Comparison of ENCODE assay signal across 1 cellular context in genomic region chr1:168135116-168135981, GRCh38.
TF ChIP-seq lines count a peak whose summit lies in the region.

No MANE protein-coding gene starts in this region.

TF ChIP-seq in K562, 482 proteins besides CTCF, POLR2A, EP300 and RAD21 (continued from another document):
- TF ChIP-seq, protein P1, sequence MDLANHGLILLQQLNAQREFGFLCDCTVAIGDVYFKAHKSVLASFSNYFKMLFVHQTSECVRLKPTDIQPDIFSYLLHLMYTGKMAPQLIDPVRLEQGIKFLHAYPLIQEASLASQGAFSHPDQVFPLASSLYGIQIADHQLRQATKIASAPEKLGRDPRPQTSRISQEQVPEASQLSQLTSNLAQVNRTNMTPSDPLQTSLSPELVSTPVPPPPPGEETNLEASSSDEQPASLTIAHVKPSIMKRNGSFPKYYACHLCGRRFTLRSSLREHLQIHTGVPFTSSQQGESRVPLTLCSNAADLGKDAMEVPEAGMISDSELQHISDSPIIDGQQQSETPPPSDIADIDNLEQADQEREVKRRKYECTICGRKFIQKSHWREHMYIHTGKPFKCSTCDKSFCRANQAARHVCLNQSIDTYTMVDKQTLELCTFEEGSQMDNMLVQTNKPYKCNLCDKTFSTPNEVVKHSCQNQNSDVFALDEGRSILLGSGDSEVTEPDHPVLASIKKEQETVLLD (IDR thresholded peaks at IDR 0.05), result no peak
- no peak for TF ChIP-seq DMBX1 (CRISPR knock-in tag; IDR thresholded peaks at IDR 0.05; ENCODE audit: borderline replicate concordance)
- no peak for TF ChIP-seq ZKSCAN3 (CRISPR knock-in tag; IDR thresholded peaks at IDR 0.05)
- no peak for TF ChIP-seq ZNF830 (CRISPR knock-in tag; IDR thresholded peaks at IDR 0.05)
- peak; percentile 31; the same call in 1 of the 2 replicates for TF ChIP-seq BCOR (IDR thresholded peaks at IDR 0.05)
- no peak for TF ChIP-seq NCOA6 (IDR thresholded peaks at IDR 0.05)
- TF ChIP-seq KLF13 (tag; IDR thresholded peaks at IDR 0.05; ENCODE audit: borderline replicate concordance, low read depth), result no peak
- 0 out of 4 replicates have a peak, but pooled peaks of 1 of the 2 experiments have one; percentile 13 for TF ChIP-seq KDM1A (IDR thresholded peaks at IDR 0.05)
- no peak for TF ChIP-seq ZZZ3 (IDR thresholded peaks at IDR 0.05)
TF ChIP-seq in K562: peak in this region for 4.
